Comparison of ENCODE assay signal across 1 cellular context in the genomic region with DNA sequence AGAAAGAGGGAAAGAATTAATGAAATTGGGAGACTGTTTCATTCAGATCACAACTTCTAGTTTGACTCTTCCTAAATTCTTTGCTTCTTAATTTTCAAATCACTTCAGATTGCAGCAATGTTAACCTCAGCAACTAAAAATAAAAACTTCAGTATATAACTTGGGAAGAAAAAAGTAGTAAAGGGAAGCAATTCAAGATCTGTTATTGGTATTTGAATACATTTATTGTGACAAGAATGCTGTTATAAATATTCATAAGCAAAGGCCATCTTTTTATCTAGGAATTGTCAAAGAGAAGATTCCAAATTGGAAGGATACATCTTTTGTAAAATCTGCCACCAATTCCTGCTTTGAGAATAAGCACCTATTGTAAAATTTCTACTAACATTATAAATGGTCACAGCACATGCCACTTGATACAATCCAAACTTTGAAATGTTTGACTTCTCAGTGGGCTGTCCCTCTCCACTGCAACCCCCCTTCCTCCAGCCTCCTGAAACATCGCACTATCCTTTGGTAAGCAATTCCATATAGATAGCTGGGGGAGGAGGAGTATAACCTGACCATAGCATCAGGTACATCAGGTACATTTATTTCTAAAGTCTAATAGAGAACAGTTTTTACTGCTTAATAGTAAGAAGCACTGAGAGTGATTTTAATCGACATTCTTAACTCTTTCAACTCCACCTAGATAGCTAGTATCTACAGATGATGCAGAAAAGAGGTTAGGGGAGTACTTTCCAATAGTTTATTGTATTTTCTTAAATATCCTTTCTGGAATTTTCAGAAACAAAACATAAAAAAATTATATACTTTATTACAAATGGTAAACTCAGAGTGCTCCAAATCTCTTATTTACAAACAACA.
TF ChIP-seq lines count a peak whose summit lies in the region.

No MANE protein-coding gene starts in this region.

TF ChIP-seq in HEK293, 187 proteins besides CTCF, POLR2A, EP300 and RAD21 (continued from another document):
- TF ChIP-seq, protein P1, sequence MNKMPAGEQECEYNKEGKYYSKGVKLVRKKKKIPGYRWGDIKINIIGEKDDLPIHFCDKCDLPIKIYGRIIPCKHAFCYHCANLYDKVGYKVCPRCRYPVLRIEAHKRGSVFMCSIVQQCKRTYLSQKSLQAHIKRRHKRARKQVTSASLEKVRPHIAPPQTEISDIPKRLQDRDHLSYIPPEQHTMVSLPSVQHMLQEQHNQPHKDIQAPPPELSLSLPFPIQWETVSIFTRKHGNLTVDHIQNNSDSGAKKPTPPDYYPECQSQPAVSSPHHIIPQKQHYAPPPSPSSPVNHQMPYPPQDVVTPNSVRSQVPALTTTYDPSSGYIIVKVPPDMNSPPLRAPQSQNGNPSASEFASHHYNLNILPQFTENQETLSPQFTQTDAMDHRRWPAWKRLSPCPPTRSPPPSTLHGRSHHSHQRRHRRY (tag by site-specific recombination; IDR thresholded peaks at IDR 0.05) = no peak
- no peak for TF ChIP-seq ZBTB7A (tag by site-specific recombination; IDR thresholded peaks at IDR 0.05; ENCODE audit: low read depth)
